1 cellular context compared by ENCODE assay signal in the genomic region with DNA sequence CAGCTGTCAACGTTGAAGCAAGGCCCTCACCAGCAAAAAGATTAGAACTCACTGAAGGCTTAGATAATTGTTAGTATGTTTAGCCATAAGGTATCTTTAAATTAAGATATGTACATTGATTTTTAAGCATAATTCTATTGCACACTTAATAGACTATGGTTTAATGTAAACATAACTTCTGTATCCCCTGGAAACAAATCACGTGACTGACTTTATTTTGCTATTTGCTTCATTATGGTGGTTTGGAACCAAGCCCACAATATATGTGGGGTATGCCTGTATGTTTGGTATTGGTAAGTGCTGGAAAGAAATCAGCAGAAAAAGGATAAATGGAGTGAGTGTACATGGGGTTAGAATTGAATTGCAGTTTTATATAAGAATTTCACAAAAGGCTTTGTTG.
TF ChIP-seq lines count a peak whose summit lies in the region.

No MANE protein-coding gene starts in this region.

TF ChIP-seq in K562, 482 proteins besides CTCF, POLR2A, EP300 and RAD21 (continued from another document):
- TF ChIP-seq, protein P1, sequence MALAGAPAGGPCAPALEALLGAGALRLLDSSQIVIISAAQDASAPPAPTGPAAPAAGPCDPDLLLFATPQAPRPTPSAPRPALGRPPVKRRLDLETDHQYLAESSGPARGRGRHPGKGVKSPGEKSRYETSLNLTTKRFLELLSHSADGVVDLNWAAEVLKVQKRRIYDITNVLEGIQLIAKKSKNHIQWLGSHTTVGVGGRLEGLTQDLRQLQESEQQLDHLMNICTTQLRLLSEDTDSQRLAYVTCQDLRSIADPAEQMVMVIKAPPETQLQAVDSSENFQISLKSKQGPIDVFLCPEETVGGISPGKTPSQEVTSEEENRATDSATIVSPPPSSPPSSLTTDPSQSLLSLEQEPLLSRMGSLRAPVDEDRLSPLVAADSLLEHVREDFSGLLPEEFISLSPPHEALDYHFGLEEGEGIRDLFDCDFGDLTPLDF (CRISPR knock-in tag; IDR thresholded peaks at IDR 0.05): no peak
